ENCODE assay signal across 8 cellular contexts in the genomic region with DNA sequence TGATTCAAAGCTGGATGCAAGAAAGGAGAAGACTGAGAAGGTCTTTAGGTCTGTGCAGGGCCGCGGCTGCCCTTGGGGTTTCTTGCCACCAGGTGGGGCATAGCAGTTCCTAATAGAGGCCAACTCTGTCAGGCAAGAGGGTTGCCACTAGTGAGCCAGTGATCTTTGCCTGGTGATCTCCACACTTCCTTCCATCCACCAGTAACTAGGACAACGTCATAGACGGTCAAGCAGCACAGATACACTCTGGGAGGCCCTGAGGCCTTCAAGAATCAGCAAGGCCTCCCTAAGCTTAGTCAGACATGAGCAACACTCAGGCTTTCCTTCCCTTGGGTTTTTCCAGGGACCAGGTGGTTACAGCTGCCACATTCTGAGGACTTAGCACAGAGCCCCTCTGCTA. TPM values are rescaled to one million over a fixed set of nuclear protein-coding genes. Genes with fewer than 3 reads are reported as not detected.
DNase-seq lines count a peak whose midpoint lies in the region; ATAC-seq and TF ChIP-seq lines count a peak whose summit lies in the region.

No MANE protein-coding gene starts in this region.

- WGBS in spleen, 5 donors, result 39 to 72% (median 52%) methylated on average over 4 of the region's 4 CpGs

- H3K27me3 ChIP-seq in spleen (replicated peaks in 1 of 7), result peaks cover 0 to 7% (median 0%) of the 10 kb centered on the region in 7 donors

- H3K4me3 ChIP-seq in spleen, result no peak overlapping the region

- DNase-seq in cardiac septum (ENCODE audit: low spot score) (peak; percentile 80), Right ventricle myocardium superior (no peak), dermis blood vessel endothelial cell (peak; percentile 22), spleen (peak; percentile 84), NCI-H1436 (lab: John Stamatoyannopoulos, UW) (no peak)
- DNase-seq in activated CD4-positive, CD25-positive, alpha-beta regulatory T cell (lab: John Stamatoyannopoulos, UW), result peak; percentile 8 to 57 (median 42)

- H3K4me1 ChIP-seq in spleen, result peaks cover 0 to 30% (median 12%) of the 10 kb centered on the region in 6 donors

- TF ChIP-seq POLR2A in spleen (IDR thresholded peaks at IDR 0.05), result no peak

- no peak overlapping the region for H3K27ac ChIP-seq in spleen

- H3K36me3 ChIP-seq in spleen, result no peaks in the 10 kb centered on the region

- ATAC-seq in Right ventricle myocardium superior (ENCODE audit: poor library complexity) (no peak), HG03432 (IDR thresholded peaks at IDR 0.05; ENCODE audit: unreplicated experiment) (no peak), GM21367 (IDR thresholded peaks at IDR 0.05; ENCODE audit: unreplicated experiment) (no peak)

- no peaks in the 10 kb centered on the region for H3K9me3 ChIP-seq in spleen

- intact Hi-C loops in cardiac septum (cut with DNase I) (no loop called here), Right ventricle myocardium superior (cut with DNase I) (no loop called here), spleen (cut with DNase I; ENCODE audit: low total_unique reads) (no loop called here)

- peak; percentile 27 to 68 (median 39) for TF ChIP-seq CTCF in spleen (IDR thresholded peaks at IDR 0.05 in 8 of 11, conservative IDR thresholded peaks at IDR 0.05 in 3 of 11)

RNA-seq across cellular contexts. Expression of a gene that starts 32.9 kb away (rescaled TPM):
- total RNA-seq in cardiac septum (227 TPM), Right ventricle myocardium superior (62.9 TPM), dermis blood vessel endothelial cell (108 and 145 TPM in 2 replicates), spleen (10 to 100 TPM; 34.5 to 78.5 (median 55.2) TPM)
- polyA plus RNA-seq in spleen, result 1 to 10 TPM; 6.2 to 8.6 (median 6.7) TPM

Comparison
In these comparisons a context has a peak if more than half of its experiments do, and no peak if none do; other contexts are left out.
1. DNase-seq: peak in cardiac septum (single experiment), activated CD4-positive, CD25-positive, alpha-beta regulatory T cell (4 of 4), dermis blood vessel endothelial cell (single experiment) and spleen (single experiment); none in Right ventricle myocardium superior (single experiment) and NCI-H1436 (single experiment).